ENCODE assay signal across 22 cellular contexts in genomic region chr6:135826225-135826804, GRCh38. TPM values are rescaled to one million over a fixed set of nuclear protein-coding genes. Genes with fewer than 3 reads are reported as not detected.
"Had no signal": no experiment of that assay in that cellular context is flagged by ENCODE, and none has a peak within 500 bp of the region (broad histone marks: within the 10 kb centered on the region; RNA-seq: fewer than 3 reads in every experiment).

No MANE protein-coding gene starts in this region.

- H3K4me1 ChIP-seq: esophagus squamous epithelium, pancreas, upper lobe of right lung, uterus had no signal

- H3K4me3 ChIP-seq: coronary artery, esophagus squamous epithelium, pancreas, right lobe of liver, thoracic aorta, tibial nerve, upper lobe of right lung, uterus had no signal

- DNase-seq: dermis blood vessel endothelial cell; effector memory CD4-positive, alpha-beta T cell; erythroblast; esophagus squamous epithelium; foreskin melanocyte; hypothalamus; kidney; mammary epithelial cell; naive thymus-derived CD8-positive, alpha-beta T cell; nephron progenitor cell; pancreas; right lobe of liver; small intestine; stimulated activated CD4-positive, alpha-beta T cell treated with anti-CD3 and anti-CD28 coated beads, Interleukin-15, amount 100 ng/mL, for 24 hours; stimulated activated CD4-positive, alpha-beta T cell treated with anti-CD3 and anti-CD28 coated beads, Interleukin-2, amount 100 ng/mL, for 48 hours; stimulated activated naive B cell treated with anti-CD40 and anti-IgM and Interleukin-4, amounts not matched to agents 10 μg/mL and 1 μg/mL and 100 μg/mL, for 72 hours; upper lobe of right lung; uterus had no signal

- H3K9me3 ChIP-seq: esophagus squamous epithelium, pancreas, right lobe of liver, thoracic aorta, tibial nerve, upper lobe of right lung, uterus had no signal

- ATAC-seq: left lobe of liver; naive thymus-derived CD8-positive, alpha-beta T cell; pancreas; right lobe of liver; stimulated activated naive B cell treated with anti-CD40 and anti-IgM and Interleukin-4, amounts not matched to agents 10 μg/mL and 1 μg/mL and 100 μg/mL, for 72 hours; upper lobe of right lung had no signal

- H3K27me3 ChIP-seq: esophagus squamous epithelium, pancreas, right lobe of liver, tibial nerve, upper lobe of right lung, uterus had no signal

- H3K36me3 ChIP-seq: esophagus squamous epithelium, pancreas, thoracic aorta, tibial nerve, upper lobe of right lung, uterus had no signal

- H3K27ac ChIP-seq: coronary artery, esophagus squamous epithelium, pancreas, right lobe of liver, thoracic aorta, tibial nerve, upper lobe of right lung, uterus had no signal

- FAIRE-seq: pancreas, small intestine had no signal

RNA-seq across cellular contexts. Expression of gene PDE7B, which starts 25.2 kb away (rescaled TPM):
- polyA plus RNA-seq: mammary epithelial cell had no signal
